2 cellular contexts compared by ENCODE assay signal in genomic region chr2:203480623-203481022, GRCh38.
TF ChIP-seq lines count a peak whose summit lies in the region.

No MANE protein-coding gene starts in this region.

TF ChIP-seq in K562, 482 proteins besides CTCF, POLR2A, EP300 and RAD21:
- TF ChIP-seq POLR3A (IDR thresholded peaks at IDR 0.05; ENCODE audit: borderline replicate concordance, extremely low read depth, insufficient read depth, insufficient read length) (peak; percentile 63), TBP (optimal IDR thresholded peaks at IDR 0.05; ENCODE audit: low read depth, low read length) (peak; percentile 64), ERF (CRISPR knock-in tag; IDR thresholded peaks at IDR 0.05) (no peak), ATF2 (CRISPR knock-in tag; IDR thresholded peaks at IDR 0.05) (no peak)

TF ChIP-seq in HepG2, 621 proteins besides CTCF, POLR2A, EP300 and RAD21:
- TF ChIP-seq SMC3 (IDR thresholded peaks at IDR 0.05; ENCODE audit: low read length) = no peak
- TF ChIP-seq ZNF609 (CRISPR knock-in tag; IDR thresholded peaks at IDR 0.05; ENCODE audit: borderline replicate concordance) = no peak
- no peak for TF ChIP-seq KDM5A (IDR thresholded peaks at IDR 0.05; ENCODE audit: borderline replicate concordance, low read length)
- TF ChIP-seq THAP8 (CRISPR knock-in tag; IDR thresholded peaks at IDR 0.05; ENCODE audit: borderline replicate concordance) = no peak
- TF ChIP-seq ZNF747 (CRISPR knock-in tag; IDR thresholded peaks at IDR 0.05; ENCODE audit: borderline replicate concordance) = no peak
- TF ChIP-seq ZNF720 (CRISPR knock-in tag; IDR thresholded peaks at IDR 0.05) = no peak
- TF ChIP-seq CREB1 (IDR thresholded peaks at IDR 0.05) = no peak
- no peak for TF ChIP-seq CREB1 (CRISPR knock-in tag; IDR thresholded peaks at IDR 0.05)
